8 cellular contexts compared by ENCODE assay signal in the genomic region with DNA sequence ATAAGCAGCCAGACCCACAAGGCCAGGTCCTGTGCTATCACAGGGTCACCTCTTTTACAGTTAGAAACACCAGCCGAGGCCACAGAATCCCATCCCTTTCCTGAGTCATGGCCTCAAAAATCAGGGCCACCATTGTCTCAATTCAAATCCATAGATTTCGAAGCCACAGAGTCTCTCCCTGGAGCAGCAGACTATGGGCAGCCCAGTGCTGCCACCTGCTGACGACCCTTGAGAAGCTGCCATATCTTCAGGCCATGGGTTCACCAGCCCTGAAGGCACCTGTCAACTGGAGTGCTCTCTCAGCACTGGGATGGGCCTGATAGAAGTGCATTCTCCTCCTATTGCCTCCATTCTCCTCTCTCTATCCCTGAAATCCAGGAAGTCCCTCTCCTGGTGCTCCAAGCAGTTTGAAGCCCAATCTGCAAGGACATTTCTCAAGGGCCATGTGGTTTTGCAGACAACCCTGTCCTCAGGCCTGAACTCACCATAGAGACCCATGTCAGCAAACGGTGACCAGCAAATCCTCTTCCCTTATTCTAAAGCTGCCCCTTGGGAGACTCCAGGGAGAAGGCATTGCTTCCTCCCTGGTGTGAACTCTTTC. TPM values are rescaled to one million over a fixed set of nuclear protein-coding genes. Genes with fewer than 3 reads are reported as not detected.
DNase-seq lines count a peak whose midpoint lies in the region; ATAC-seq and TF ChIP-seq lines count a peak whose summit lies in the region.

No MANE protein-coding gene starts in this region.

- TF ChIP-seq CTCF in GM12801 (IDR thresholded peaks at IDR 0.05; ENCODE audit: extremely low read depth, insufficient read length) (peak; percentile 23), NB4 (IDR thresholded peaks at IDR 0.05; ENCODE audit: low read depth, low read length) (peak; percentile 94), gastrocnemius medialis (IDR thresholded peaks at IDR 0.05 in 4 of 5, conservative IDR thresholded peaks at IDR 0.05 in 1 of 5) (peak; percentile 37 to 73 (median 64))

- H3K27ac ChIP-seq in right cardiac atrium (ENCODE audit: low read length) (no peak overlapping the region), gastrocnemius medialis (no peak overlapping the region)

- H3K9me3 ChIP-seq in right cardiac atrium (ENCODE audit: control insufficient read depth, low read length) (no peaks in the 10 kb centered on the region), gastrocnemius medialis (no peaks in the 10 kb centered on the region)

- H3K36me3 ChIP-seq in gastrocnemius medialis, result no peaks in the 10 kb centered on the region

- no peaks in the 10 kb centered on the region for H3K27me3 ChIP-seq in right cardiac atrium (ENCODE audit: control insufficient read depth, insufficient read depth)
- H3K27me3 ChIP-seq in gastrocnemius medialis, result peaks cover 0 to 5% (median 0%) of the 10 kb centered on the region in 3 donors

- ATAC-seq in right cardiac atrium (peak; percentile 51 to 72), gastrocnemius medialis (peak; percentile 47 to 66), GM18520 (IDR thresholded peaks at IDR 0.05; ENCODE audit: unreplicated experiment) (no peak), GM21526 (IDR thresholded peaks at IDR 0.05; ENCODE audit: low FRiP score, unreplicated experiment) (no peak)

- H3K4me1 ChIP-seq in right cardiac atrium (ENCODE audit: control insufficient read depth, insufficient read depth, low read length) (no peaks in the 10 kb centered on the region), gastrocnemius medialis (no peaks in the 10 kb centered on the region)

- TF ChIP-seq POLR2A in NB4 (IDR thresholded peaks at IDR 0.05; ENCODE audit: extremely low read depth, insufficient read length) (no peak), gastrocnemius medialis (IDR thresholded peaks at IDR 0.05) (no peak)

- in situ Hi-C loops in gastrocnemius medialis (cut with MboI; ENCODE audit: low sequenced_read_pairs in 4 of 4), result loop anchor here (10.0 to 25.0 kb wide), 2 partner anchors 377 to 379 kb away; no protein-coding TSS in a partner anchor

- WGBS in right cardiac atrium, result 27% methylated on average over 4 of the region's 4 CpGs

- intact Hi-C loops in right cardiac atrium (cut with DNase I) (loop anchor here in 3 of 4 donors (5.0 kb wide), 1 partner anchor 382 kb away; no protein-coding TSS in a partner anchor), gastrocnemius medialis (cut with DNase I; ENCODE audit: low total_unique reads) (loop anchor here (5.0 to 10.0 kb wide), 2 partner anchors 382 to 589 kb away; no protein-coding TSS in a partner anchor)

- peak; percentile 78 for DNase-seq in NB4 (ENCODE audit: low read depth)
- peak; percentile 22 to 59 (median 55) for DNase-seq in T-helper 1 cell
- DNase-seq in amygdala (lab: John Stamatoyannopoulos, UW), result peak in 29 of 56 donors; percentile 1 to 73 (median 18)
- DNase-seq in right cardiac atrium, result peak; percentile 57 to 86 (median 78)
- DNase-seq in gastrocnemius medialis, result peak; percentile 17 to 33

- no peak overlapping the region for H3K4me3 ChIP-seq in NB4 (ENCODE audit: low read depth, low read length)
- H3K4me3 ChIP-seq in right cardiac atrium (ENCODE audit: low read length), result no peak overlapping the region
- no peak overlapping the region for H3K4me3 ChIP-seq in gastrocnemius medialis

RNA-seq across cellular contexts. Expression of a gene that starts 39.6 kb away (rescaled TPM):
- total RNA-seq in right cardiac atrium (not detected), gastrocnemius medialis (not detected)
- polyA plus RNA-seq in right cardiac atrium, result not detected

RNA-seq across cellular contexts. Expression of a gene that starts 52.3 kb away (rescaled TPM):
- 10 to 100 TPM in 3 of 4 donors, 1 to 10 TPM in 1; 8.4 to 12.7 (median 10.9) TPM for total RNA-seq in right cardiac atrium
- polyA plus RNA-seq in right cardiac atrium, result 13.6 TPM
- 10 to 100 TPM in 3 of 4 donors, 1 to 10 TPM in 1; 7.2 to 19.7 (median 14.9) TPM for total RNA-seq in gastrocnemius medialis

Comparison
In these comparisons a context has a peak if more than half of its experiments do, and no peak if none do; other contexts are left out.
1. CTCF ChIP-seq: peak in every context shown above with its lines; median percentile 94 in NB4; 64 in gastrocnemius medialis; 23 in GM12801.
2. DNase-seq: peak in every context shown above with its lines; median percentile 78 in NB4; 78 in right cardiac atrium; 55 in T-helper 1 cell; 25 in gastrocnemius medialis; 18 in amygdala.
3. ATAC-seq: peak in right cardiac atrium (2 of 2) and gastrocnemius medialis (2 of 2); none in GM18520 (single experiment) and GM21526 (single experiment).